Comparison of ENCODE assay signal across 1 cellular context in the genomic region with DNA sequence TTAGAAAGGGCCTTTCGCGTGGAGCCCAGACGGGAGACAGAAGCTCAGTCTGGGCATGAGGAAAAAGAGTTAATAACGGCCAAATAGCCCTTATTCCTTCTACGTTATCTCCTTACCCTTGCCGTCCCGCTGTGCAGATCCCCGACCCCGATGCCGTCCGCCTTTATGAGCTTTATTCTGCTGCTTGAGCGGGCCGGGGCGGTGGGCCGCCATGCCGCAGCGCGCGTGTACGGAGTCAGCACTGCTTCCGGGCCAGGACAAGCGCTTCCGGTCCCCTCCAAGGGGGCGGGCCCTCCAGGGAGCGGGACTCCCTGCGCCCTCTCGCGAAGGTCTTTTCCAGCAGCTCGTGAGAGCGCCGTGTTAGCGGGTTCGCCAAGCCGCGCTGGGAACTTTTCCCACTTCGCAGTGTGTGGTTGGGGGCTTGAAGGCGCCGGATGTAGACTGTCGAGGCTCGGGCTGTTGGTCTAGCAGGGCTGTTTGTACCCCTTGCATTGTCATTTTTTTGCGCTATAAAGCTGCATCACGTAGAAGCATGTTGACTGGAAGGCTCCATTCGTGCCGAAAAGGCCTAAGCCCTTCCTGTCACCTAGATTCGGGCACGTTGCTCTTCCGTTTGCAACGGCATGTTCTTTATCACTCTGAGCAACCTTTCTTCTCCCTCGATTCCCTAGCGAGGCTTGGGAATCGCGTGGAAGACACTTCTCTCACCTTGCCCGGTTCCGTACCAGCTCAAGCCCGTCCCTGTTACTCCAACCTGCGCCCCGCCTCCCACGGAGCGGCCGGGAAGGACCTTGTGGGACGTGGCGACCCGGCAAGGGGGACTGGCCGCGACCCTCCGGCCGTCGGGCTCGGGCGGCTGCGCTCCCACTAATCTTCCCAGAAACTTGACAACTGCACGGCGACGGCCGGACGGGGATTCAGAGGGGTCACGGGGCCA.
TF ChIP-seq lines count a peak whose summit lies in the region.

TSR1 (minus strand) TSS at position 243 of the 937 bp plus-strand sequence; CDS start at position 213, 30 bp downstream.

TF ChIP-seq in HepG2, 621 proteins besides CTCF, POLR2A, EP300 and RAD21 (continued from another document and continues in another):
- TF ChIP-seq ZFP91 (CRISPR knock-in tag; IDR thresholded peaks at IDR 0.05; ENCODE audit: borderline replicate concordance) (peak; percentile 91; the same call in 1 of the 2 replicates), ZNF556 (CRISPR knock-in tag; IDR thresholded peaks at IDR 0.05; ENCODE audit: borderline replicate concordance) (peak; percentile 47), NONO (IDR thresholded peaks at IDR 0.05) (no peak), NONO (CRISPR knock-in tag; conservative IDR thresholded peaks at IDR 0.05) (peak; percentile 78), HHEX (CRISPR knock-in tag; IDR thresholded peaks at IDR 0.05) (no peak), KDM3A (CRISPR knock-in tag; IDR thresholded peaks at IDR 0.05; ENCODE audit: low read depth) (no peak), THAP11 (CRISPR knock-in tag; IDR thresholded peaks at IDR 0.05) (peak; percentile 92), ATF3 (CRISPR knock-in tag; IDR thresholded peaks at IDR 0.05) (no peak), ZNF691 (CRISPR knock-in tag; IDR thresholded peaks at IDR 0.05; ENCODE audit: borderline replicate concordance, low read depth) (no peak; the same call in 1 of the 2 replicates), SPEN (CRISPR knock-in tag; IDR thresholded peaks at IDR 0.05; ENCODE audit: low read depth) (peak; percentile 81), ZNF530 (CRISPR knock-in tag; IDR thresholded peaks at IDR 0.05; ENCODE audit: low read depth) (no peak), U2AF2 (IDR thresholded peaks at IDR 0.05; ENCODE audit: low read depth, low read length) (no peak), ZNF644 (CRISPR knock-in tag; IDR thresholded peaks at IDR 0.05; ENCODE audit: low read depth) (no peak), ZSCAN22 (CRISPR knock-in tag; IDR thresholded peaks at IDR 0.05) (0 out of 2 replicates have a peak, but pooled peaks have one; percentile 39), TARDBP (CRISPR knock-in tag; IDR thresholded peaks at IDR 0.05) (peak; percentile 77), ZKSCAN8 (CRISPR knock-in tag; IDR thresholded peaks at IDR 0.05; ENCODE audit: borderline replicate concordance) (0 out of 2 replicates have a peak, but pooled peaks have one; percentile 59), SMYD3 (CRISPR knock-in tag; IDR thresholded peaks at IDR 0.05) (peak; percentile 62; the same call in 1 of the 2 replicates), ATF7-NPFF (CRISPR knock-in tag; IDR thresholded peaks at IDR 0.05; ENCODE audit: low read depth) (peak; percentile 82; the same call in 1 of the 2 replicates), SAFB2 (CRISPR knock-in tag; IDR thresholded peaks at IDR 0.05; ENCODE audit: borderline replicate concordance, low read depth) (no peak), ZNF607 (CRISPR knock-in tag; IDR thresholded peaks at IDR 0.05; ENCODE audit: borderline replicate concordance) (no peak; the same call in 1 of the 2 replicates), TRAFD1 (CRISPR knock-in tag; IDR thresholded peaks at IDR 0.05; ENCODE audit: borderline replicate concordance) (no peak), KDM5A (IDR thresholded peaks at IDR 0.05; ENCODE audit: borderline replicate concordance, low read length) (peak; percentile 97), YY1 (IDR thresholded peaks at IDR 0.05; ENCODE audit: insufficient read depth, insufficient replicate concordance, low read depth, low read length) (peak; percentile 95), ATAD3A (CRISPR knock-in tag; IDR thresholded peaks at IDR 0.05) (no peak), ZNF143 (CRISPR knock-in tag; IDR thresholded peaks at IDR 0.05) (no peak), ZNF572 (CRISPR knock-in tag; IDR thresholded peaks at IDR 0.05) (peak; percentile 33; the same call in 1 of the 2 replicates), ZNF574 (CRISPR knock-in tag; IDR thresholded peaks at IDR 0.05) (peak; percentile 93), EHMT2 (IDR thresholded peaks at IDR 0.05; ENCODE audit: borderline replicate concordance, low read depth, low read length) (no peak), YEATS2 (CRISPR knock-in tag; IDR thresholded peaks at IDR 0.05; ENCODE audit: borderline replicate concordance) (peak; percentile 91), KLF11 (CRISPR knock-in tag; IDR thresholded peaks at IDR 0.05) (peak; percentile 53; the same call in 1 of the 2 replicates), MXD3 (CRISPR knock-in tag; IDR thresholded peaks at IDR 0.05) (peak; percentile 43; the same call in 1 of the 2 replicates), NRL (CRISPR knock-in tag; IDR thresholded peaks at IDR 0.05; ENCODE audit: borderline replicate concordance) (peak; percentile 80), ARNTL (CRISPR knock-in tag; IDR thresholded peaks at IDR 0.05) (0 out of 2 replicates have a peak, but pooled peaks have one; percentile 65)
- TF ChIP-seq, protein P1, sequence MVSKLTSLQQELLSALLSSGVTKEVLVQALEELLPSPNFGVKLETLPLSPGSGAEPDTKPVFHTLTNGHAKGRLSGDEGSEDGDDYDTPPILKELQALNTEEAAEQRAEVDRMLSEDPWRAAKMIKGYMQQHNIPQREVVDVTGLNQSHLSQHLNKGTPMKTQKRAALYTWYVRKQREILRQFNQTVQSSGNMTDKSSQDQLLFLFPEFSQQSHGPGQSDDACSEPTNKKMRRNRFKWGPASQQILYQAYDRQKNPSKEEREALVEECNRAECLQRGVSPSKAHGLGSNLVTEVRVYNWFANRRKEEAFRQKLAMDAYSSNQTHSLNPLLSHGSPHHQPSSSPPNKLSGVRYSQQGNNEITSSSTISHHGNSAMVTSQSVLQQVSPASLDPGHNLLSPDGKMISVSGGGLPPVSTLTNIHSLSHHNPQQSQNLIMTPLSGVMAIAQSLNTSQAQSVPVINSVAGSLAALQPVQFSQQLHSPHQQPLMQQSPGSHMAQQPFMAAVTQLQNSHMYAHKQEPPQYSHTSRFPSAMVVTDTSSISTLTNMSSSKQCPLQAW (CRISPR knock-in tag; IDR thresholded peaks at IDR 0.05): no peak; the same call in 1 of the 2 replicates
- TF ChIP-seq, protein P2, sequence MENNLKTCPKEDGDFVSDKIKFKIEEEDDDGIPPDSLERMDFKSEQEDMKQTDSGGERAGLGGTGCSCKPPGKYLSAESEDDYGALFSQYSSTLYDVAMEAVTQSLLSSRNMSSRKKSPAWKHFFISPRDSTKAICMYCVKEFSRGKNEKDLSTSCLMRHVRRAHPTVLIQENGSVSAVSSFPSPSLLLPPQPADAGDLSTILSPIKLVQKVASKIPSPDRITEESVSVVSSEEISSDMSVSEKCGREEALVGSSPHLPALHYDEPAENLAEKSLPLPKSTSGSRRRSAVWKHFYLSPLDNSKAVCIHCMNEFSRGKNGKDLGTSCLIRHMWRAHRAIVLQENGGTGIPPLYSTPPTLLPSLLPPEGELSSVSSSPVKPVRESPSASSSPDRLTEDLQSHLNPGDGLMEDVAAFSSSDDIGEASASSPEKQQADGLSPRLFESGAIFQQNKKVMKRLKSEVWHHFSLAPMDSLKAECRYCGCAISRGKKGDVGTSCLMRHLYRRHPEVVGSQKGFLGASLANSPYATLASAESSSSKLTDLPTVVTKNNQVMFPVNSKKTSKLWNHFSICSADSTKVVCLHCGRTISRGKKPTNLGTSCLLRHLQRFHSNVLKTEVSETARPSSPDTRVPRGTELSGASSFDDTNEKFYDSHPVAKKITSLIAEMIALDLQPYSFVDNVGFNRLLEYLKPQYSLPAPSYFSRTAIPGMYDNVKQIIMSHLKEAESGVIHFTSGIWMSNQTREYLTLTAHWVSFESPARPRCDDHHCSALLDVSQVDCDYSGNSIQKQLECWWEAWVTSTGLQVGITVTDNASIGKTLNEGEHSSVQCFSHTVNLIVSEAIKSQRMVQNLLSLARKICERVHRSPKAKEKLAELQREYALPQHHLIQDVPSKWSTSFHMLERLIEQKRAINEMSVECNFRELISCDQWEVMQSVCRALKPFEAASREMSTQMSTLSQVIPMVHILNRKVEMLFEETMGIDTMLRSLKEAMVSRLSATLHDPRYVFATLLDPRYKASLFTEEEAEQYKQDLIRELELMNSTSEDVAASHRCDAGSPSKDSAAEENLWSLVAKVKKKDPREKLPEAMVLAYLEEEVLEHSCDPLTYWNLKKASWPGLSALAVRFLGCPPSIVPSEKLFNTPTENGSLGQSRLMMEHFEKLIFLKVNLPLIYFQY (CRISPR knock-in tag; IDR thresholded peaks at IDR 0.05; ENCODE audit: borderline replicate concordance): peak; percentile 68
- TF ChIP-seq, protein P3, sequence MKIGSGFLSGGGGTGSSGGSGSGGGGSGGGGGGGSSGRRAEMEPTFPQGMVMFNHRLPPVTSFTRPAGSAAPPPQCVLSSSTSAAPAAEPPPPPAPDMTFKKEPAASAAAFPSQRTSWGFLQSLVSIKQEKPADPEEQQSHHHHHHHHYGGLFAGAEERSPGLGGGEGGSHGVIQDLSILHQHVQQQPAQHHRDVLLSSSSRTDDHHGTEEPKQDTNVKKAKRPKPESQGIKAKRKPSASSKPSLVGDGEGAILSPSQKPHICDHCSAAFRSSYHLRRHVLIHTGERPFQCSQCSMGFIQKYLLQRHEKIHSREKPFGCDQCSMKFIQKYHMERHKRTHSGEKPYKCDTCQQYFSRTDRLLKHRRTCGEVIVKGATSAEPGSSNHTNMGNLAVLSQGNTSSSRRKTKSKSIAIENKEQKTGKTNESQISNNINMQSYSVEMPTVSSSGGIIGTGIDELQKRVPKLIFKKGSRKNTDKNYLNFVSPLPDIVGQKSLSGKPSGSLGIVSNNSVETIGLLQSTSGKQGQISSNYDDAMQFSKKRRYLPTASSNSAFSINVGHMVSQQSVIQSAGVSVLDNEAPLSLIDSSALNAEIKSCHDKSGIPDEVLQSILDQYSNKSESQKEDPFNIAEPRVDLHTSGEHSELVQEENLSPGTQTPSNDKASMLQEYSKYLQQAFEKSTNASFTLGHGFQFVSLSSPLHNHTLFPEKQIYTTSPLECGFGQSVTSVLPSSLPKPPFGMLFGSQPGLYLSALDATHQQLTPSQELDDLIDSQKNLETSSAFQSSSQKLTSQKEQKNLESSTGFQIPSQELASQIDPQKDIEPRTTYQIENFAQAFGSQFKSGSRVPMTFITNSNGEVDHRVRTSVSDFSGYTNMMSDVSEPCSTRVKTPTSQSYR (CRISPR knock-in tag; IDR thresholded peaks at IDR 0.05; ENCODE audit: borderline replicate concordance): no peak; the same call in 1 of the 2 replicates
- TF ChIP-seq, protein P4, sequence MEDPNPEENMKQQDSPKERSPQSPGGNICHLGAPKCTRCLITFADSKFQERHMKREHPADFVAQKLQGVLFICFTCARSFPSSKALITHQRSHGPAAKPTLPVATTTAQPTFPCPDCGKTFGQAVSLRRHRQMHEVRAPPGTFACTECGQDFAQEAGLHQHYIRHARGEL (CRISPR knock-in tag; IDR thresholded peaks at IDR 0.05): 0 out of 2 replicates have a peak, but pooled peaks have one; percentile 25
